In the genomic region with DNA sequence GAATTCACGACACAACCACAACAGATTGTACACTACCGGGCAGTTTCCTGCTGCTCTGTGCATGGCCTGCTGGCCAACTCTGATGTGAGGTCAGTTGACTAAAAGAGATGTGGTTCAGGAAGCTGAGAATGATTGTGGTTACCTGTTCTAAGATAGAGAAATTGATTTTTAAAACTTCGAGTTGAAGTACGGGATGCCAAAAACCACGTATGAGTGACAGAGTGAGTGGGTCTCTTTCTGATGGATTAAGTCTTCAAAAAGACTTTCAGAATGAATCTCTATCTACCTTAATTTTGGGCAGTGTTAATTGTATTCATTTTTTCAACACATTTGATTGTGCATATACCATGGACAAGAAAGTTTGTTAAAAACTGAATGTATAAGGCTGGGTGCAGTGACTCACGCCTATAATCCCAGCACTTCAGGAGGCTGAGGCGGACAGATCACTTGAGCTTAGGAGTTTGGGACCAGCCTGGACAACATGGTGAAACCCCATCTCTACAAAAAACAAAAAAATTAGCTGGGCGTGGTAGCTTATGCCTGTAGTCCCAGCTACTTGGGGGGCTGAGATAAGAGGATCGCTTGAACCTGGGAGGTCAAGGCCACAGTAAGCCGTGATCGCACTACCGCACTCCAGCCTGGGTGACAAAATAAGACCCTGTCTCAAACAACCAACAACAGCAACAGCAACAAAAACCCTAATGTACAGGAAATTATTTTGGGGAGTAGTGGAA, we compare ENCODE assay signal across 1 cellular context.
TF ChIP-seq lines count a peak whose summit lies in the region.

No MANE protein-coding gene starts in this region.

TF ChIP-seq in SK-N-SH, 30 proteins besides CTCF, POLR2A, EP300 and RAD21 (continued from another document):
- TF ChIP-seq, protein P1, sequence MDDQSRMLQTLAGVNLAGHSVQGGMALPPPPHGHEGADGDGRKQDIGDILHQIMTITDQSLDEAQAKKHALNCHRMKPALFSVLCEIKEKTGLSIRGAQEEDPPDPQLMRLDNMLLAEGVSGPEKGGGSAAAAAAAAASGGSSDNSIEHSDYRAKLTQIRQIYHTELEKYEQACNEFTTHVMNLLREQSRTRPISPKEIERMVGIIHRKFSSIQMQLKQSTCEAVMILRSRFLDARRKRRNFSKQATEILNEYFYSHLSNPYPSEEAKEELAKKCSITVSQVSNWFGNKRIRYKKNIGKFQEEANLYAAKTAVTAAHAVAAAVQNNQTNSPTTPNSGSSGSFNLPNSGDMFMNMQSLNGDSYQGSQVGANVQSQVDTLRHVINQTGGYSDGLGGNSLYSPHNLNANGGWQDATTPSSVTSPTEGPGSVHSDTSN (IDR thresholded peaks at IDR 0.05): no peak
- TF ChIP-seq CHD2 (IDR thresholded peaks at IDR 0.05; ENCODE audit: low read length, partially characterized antibody) (no peak), RCOR1 (IDR thresholded peaks at IDR 0.05; ENCODE audit: low read length) (no peak), FOXJ3 (CRISPR knock-in tag; IDR thresholded peaks at IDR 0.05) (no peak)
